15 cellular contexts compared by ENCODE assay signal in the genomic region with DNA sequence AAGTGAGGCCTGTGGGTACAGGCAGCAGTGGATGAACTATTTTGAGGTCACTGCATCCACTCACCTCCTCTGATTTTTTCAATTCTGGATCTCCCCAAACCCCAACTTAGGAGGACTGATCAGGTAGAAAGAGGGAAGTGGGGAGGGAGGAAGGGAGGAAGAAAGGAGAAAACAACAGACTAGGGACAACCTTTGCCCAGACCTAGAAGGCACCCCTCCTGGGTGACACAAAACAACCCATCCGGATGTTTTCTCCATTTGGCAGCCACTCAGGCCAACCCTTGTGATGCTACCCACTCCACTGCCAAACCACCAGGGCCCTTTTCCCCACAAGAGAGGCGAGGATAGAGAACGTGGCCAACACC. TPM values are rescaled to one million over a fixed set of nuclear protein-coding genes. Genes with fewer than 3 reads are reported as not detected.
DNase-seq lines count a peak whose midpoint lies in the region; TF ChIP-seq lines count a peak whose summit lies in the region.
"Had no signal": no experiment of that assay in that cellular context is flagged by ENCODE, and none has a peak within 500 bp of the region (broad histone marks: within the 10 kb centered on the region; RNA-seq: fewer than 3 reads in every experiment).

No MANE protein-coding gene starts in this region.

- H3K4me1 ChIP-seq in hepatocyte (ENCODE audit: insufficient read depth) (peaks cover 20% of the 10 kb centered on the region), skeletal muscle satellite cell (ENCODE audit: control insufficient read depth, insufficient read depth, low read length) (peaks cover 40% of the 10 kb centered on the region)

- peak overlapping the region; percentile 20 for H3K9ac ChIP-seq in skeletal muscle satellite cell (ENCODE audit: low read depth, low read length)

- no peaks in the 10 kb centered on the region for H3K36me3 ChIP-seq in hepatocyte (replicated peaks; ENCODE audit: insufficient read depth, low read depth)
- peaks cover 42% of the 10 kb centered on the region for H3K36me3 ChIP-seq in skeletal muscle satellite cell (ENCODE audit: insufficient read depth, low read length)

- TF ChIP-seq CTCF in VCaP (conservative IDR thresholded peaks at IDR 0.05) (no peak), hepatocyte (IDR thresholded peaks at IDR 0.05; ENCODE audit: poor library complexity) (no peak)

- intact Hi-C loops in activated CD4-positive, alpha-beta T cell treated with anti-CD3 and anti-CD28 coated beads, Interleukin-2, amount 10 ng/mL, durations not matched to agents 24 days and 14 days (cut with micrococcal nuclease): loop anchor here (5.0 to 10.0 kb wide), 5 partner anchors 132 to 287 kb away; a partner anchor contains a TSS

- H3K9me3 ChIP-seq in hepatocyte (ENCODE audit: low read depth) (no peaks in the 10 kb centered on the region), skeletal muscle satellite cell (replicated peaks; ENCODE audit: low read length) (no peaks in the 10 kb centered on the region)
- H3K9me3 ChIP-seq: upper lobe of left lung had no signal

- H3K4me3 ChIP-seq in hepatocyte (no peak overlapping the region), skeletal muscle satellite cell (ENCODE audit: low read length) (no peak overlapping the region)
- H3K4me3 ChIP-seq: upper lobe of left lung had no signal

- H3K4me1 Mint-ChIP-seq in activated CD4-positive, alpha-beta T cell treated with anti-CD3 and anti-CD28 coated beads, Interleukin-2, amount 10 ng/mL, durations not matched to agents 24 days and 14 days: peaks cover 70% of the 10 kb centered on the region

- peaks cover 38% of the 10 kb centered on the region for H3K79me2 ChIP-seq in hepatocyte

- H3K9me3 Mint-ChIP-seq in activated CD4-positive, alpha-beta T cell treated with anti-CD3 and anti-CD28 coated beads, Interleukin-2, amount 10 ng/mL, durations not matched to agents 24 days and 14 days: no peaks in the 10 kb centered on the region

- H3K27me3 ChIP-seq in hepatocyte (no peaks in the 10 kb centered on the region), skeletal muscle satellite cell (ENCODE audit: control insufficient read depth, insufficient read depth, low read length) (no peaks in the 10 kb centered on the region)
- H3K27me3 ChIP-seq: upper lobe of left lung had no signal

- H2AFZ ChIP-seq in hepatocyte: no peak overlapping the region

- peaks cover 20% of the 10 kb centered on the region for H4K20me1 ChIP-seq in hepatocyte (ENCODE audit: insufficient read depth, poor library complexity, severe bottlenecking)

- peak overlapping the region; percentile 11; the same call in 1 of the 2 replicates for H3K27ac ChIP-seq in VCaP
- no peak overlapping the region for H3K27ac ChIP-seq in hepatocyte

- no peaks in the 10 kb centered on the region for H3K9me2 ChIP-seq in hepatocyte (replicated peaks; ENCODE audit: insufficient read depth)

- H3K27me3 Mint-ChIP-seq in activated CD4-positive, alpha-beta T cell treated with anti-CD3 and anti-CD28 coated beads, Interleukin-2, amount 10 ng/mL, durations not matched to agents 24 days and 14 days: no peaks in the 10 kb centered on the region

- H3K4me2 ChIP-seq in hepatocyte: peak overlapping the region; percentile 1
- H3K4me2 ChIP-seq in skeletal muscle satellite cell (ENCODE audit: low read length): peak overlapping the region; percentile 34

- peaks cover 37% of the 10 kb centered on the region for H3K36me3 Mint-ChIP-seq in activated CD4-positive, alpha-beta T cell treated with anti-CD3 and anti-CD28 coated beads, Interleukin-2, amount 10 ng/mL, durations not matched to agents 24 days and 14 days (ENCODE audit: low read depth)

- 84% methylated on average over 3 of the region's 3 CpGs for WGBS in hepatocyte (ENCODE audit: low lambda C conversion rate, missing lambda C conversion rate)

- peak overlapping the region; percentile 80 for H3K27ac Mint-ChIP-seq in activated CD4-positive, alpha-beta T cell treated with anti-CD3 and anti-CD28 coated beads, Interleukin-2, amount 10 ng/mL, durations not matched to agents 24 days and 14 days

- peak overlapping the region; percentile 88 for H3K4me3 Mint-ChIP-seq in activated CD4-positive, alpha-beta T cell treated with anti-CD3 and anti-CD28 coated beads, Interleukin-2, amount 10 ng/mL, durations not matched to agents 24 days and 14 days

- no peak for DNase-seq in activated CD4-positive, alpha-beta T cell treated with anti-CD3 and anti-CD28 coated beads, Interleukin-2, amount 10 ng/mL, durations not matched to agents 24 days and 14 days
- DNase-seq in activated CD4-positive, alpha-beta T cell treated with anti-CD3 and anti-CD28 coated beads, Interleukin-2, amount 50 U/mL, for 4 hours: no peak
- DNase-seq in hepatocyte (ENCODE audit: low spot score) (no peak), GM19238 (ENCODE audit: insufficient read length, low spot score) (no peak), Ammon's horn (ENCODE audit: low spot score) (no peak), NCI-H146 treated with DMSO at 0.1 percent for 48 hours (lab: John Stamatoyannopoulos, UW; ENCODE audit: unreplicated experiment) (no peak)
- DNase-seq: activated gamma-delta T cell, NCI-H1436 treated with DMSO at 0.1 percent for 48 hours, Right ventricle myocardium superior, upper lobe of left lung had no signal

RNA-seq across cellular contexts. Expression of a gene that starts 2.7 kb away (rescaled TPM):
- 65.7 and 65.8 TPM in 2 replicates for total RNA-seq in activated CD4-positive, alpha-beta T cell treated with anti-CD3 and anti-CD28 coated beads, Interleukin-2, amount 10 ng/mL, durations not matched to agents 24 days and 14 days
- 52.8 and 73.3 TPM in 2 replicates for total RNA-seq in hepatocyte
- 33.3 and 56.4 TPM in 2 replicates for polyA plus RNA-seq in hepatocyte
- 25.6 and 26.9 TPM in 2 replicates for total RNA-seq in skeletal muscle satellite cell (2012; rRNA removed)

RNA-seq across cellular contexts. Expression of a gene that starts 2.9 kb away (rescaled TPM):
- not detected in 2 replicates for total RNA-seq in activated CD4-positive, alpha-beta T cell treated with anti-CD3 and anti-CD28 coated beads, Interleukin-2, amount 10 ng/mL, durations not matched to agents 24 days and 14 days
- total RNA-seq in hepatocyte: 0.57 TPM in 1 of 2 replicates, not detected in the other
- not detected in 2 replicates for polyA plus RNA-seq in hepatocyte
- not detected in 2 replicates for total RNA-seq in skeletal muscle satellite cell (2012; rRNA removed)
- total RNA-seq: H4, Right ventricle myocardium superior, skeletal muscle tissue, upper lobe of left lung had no signal
- polyA plus RNA-seq: neural cell had no signal

RNA-seq across cellular contexts. Expression of a gene that starts 6.2 kb away (rescaled TPM):
- total RNA-seq in activated CD4-positive, alpha-beta T cell treated with anti-CD3 and anti-CD28 coated beads, Interleukin-2, amount 10 ng/mL, durations not matched to agents 24 days and 14 days: 22.1 and 22.7 TPM in 2 replicates
- total RNA-seq in hepatocyte: 7.9 and 10.3 TPM in 2 replicates
- 6.4 and 6.9 TPM in 2 replicates for polyA plus RNA-seq in hepatocyte
- total RNA-seq in skeletal muscle satellite cell (2012; rRNA removed): 2.4 and 3.3 TPM in 2 replicates

RNA-seq across cellular contexts. Expression of a gene that starts 38.1 kb away (rescaled TPM):
- 0.69 and 0.84 TPM in 2 replicates for total RNA-seq in activated CD4-positive, alpha-beta T cell treated with anti-CD3 and anti-CD28 coated beads, Interleukin-2, amount 10 ng/mL, durations not matched to agents 24 days and 14 days
- total RNA-seq in hepatocyte: 0.08 TPM in 1 of 2 replicates, not detected in the other
- 0.08 and 0.21 TPM in 2 replicates for polyA plus RNA-seq in hepatocyte
- total RNA-seq in skeletal muscle satellite cell (2012; rRNA removed): 0.22 TPM in 1 of 2 replicates, not detected in the other
- total RNA-seq: H4, skeletal muscle tissue had no signal
- polyA plus RNA-seq: neural cell had no signal

RNA-seq across cellular contexts. Expression of a gene that starts 55.9 kb away (rescaled TPM):
- 199 and 204 TPM in 2 replicates for total RNA-seq in activated CD4-positive, alpha-beta T cell treated with anti-CD3 and anti-CD28 coated beads, Interleukin-2, amount 10 ng/mL, durations not matched to agents 24 days and 14 days
- 71.9 and 92.1 TPM in 2 replicates for total RNA-seq in hepatocyte
- 114 and 124 TPM in 2 replicates for polyA plus RNA-seq in hepatocyte
- 133 and 148 TPM in 2 replicates for total RNA-seq in skeletal muscle satellite cell (2012; rRNA removed)
